1 cellular context compared by ENCODE assay signal in genomic region chr4:85741921-85742591, GRCh38.
TF ChIP-seq lines count a peak whose summit lies in the region.

No MANE protein-coding gene starts in this region.

TF ChIP-seq in K562, 482 proteins besides CTCF, POLR2A, EP300 and RAD21 (continued from another document and continues in another):
- TF ChIP-seq GMEB1 (CRISPR knock-in tag; IDR thresholded peaks at IDR 0.05), result no peak
- TF ChIP-seq FOXA1 (IDR thresholded peaks at IDR 0.05; ENCODE audit: borderline replicate concordance), result no peak
- TF ChIP-seq LCOR (CRISPR knock-in tag; IDR thresholded peaks at IDR 0.05), result no peak
- no peak for TF ChIP-seq CEBPG (CRISPR knock-in tag; IDR thresholded peaks at IDR 0.05)
- no peak for TF ChIP-seq CEBPG (tag; conservative IDR thresholded peaks at IDR 0.05 in 1 of 2, IDR thresholded peaks at IDR 0.05 in 1 of 2)
- no peak for TF ChIP-seq ZFP30 (CRISPR knock-in tag; IDR thresholded peaks at IDR 0.05; ENCODE audit: borderline replicate concordance)
- TF ChIP-seq ZNF766 (CRISPR knock-in tag; conservative IDR thresholded peaks at IDR 0.05), result peak; percentile 45; the same call in 1 of the 2 replicates
- no peak for TF ChIP-seq CREM (IDR thresholded peaks at IDR 0.05; ENCODE audit: low read depth)
- peak; percentile 46 for TF ChIP-seq CXXC5 (CRISPR knock-in tag; IDR thresholded peaks at IDR 0.05)
- TF ChIP-seq ZFX (CRISPR knock-in tag; IDR thresholded peaks at IDR 0.05), result no peak
- no peak for TF ChIP-seq ZNF24 (IDR thresholded peaks at IDR 0.05)
- no peak for TF ChIP-seq FOXP4 (CRISPR knock-in tag; IDR thresholded peaks at IDR 0.05; ENCODE audit: borderline replicate concordance)
- TF ChIP-seq PHF20 (IDR thresholded peaks at IDR 0.05; ENCODE audit: partially characterized antibody), result no peak
- no peak for TF ChIP-seq ZBTB7A (IDR thresholded peaks at IDR 0.05; ENCODE audit: borderline replicate concordance, control insufficient read depth, low read depth, low read length)
- TF ChIP-seq KAT2B (IDR thresholded peaks at IDR 0.05; ENCODE audit: low read depth, low read length), result no peak
- TF ChIP-seq ZNF232 (CRISPR knock-in tag; IDR thresholded peaks at IDR 0.05), result no peak
- TF ChIP-seq GTF2E2 (tag; IDR thresholded peaks at IDR 0.05), result no peak
- no peak for TF ChIP-seq ZEB2 (IDR thresholded peaks at IDR 0.05)
- no peak for TF ChIP-seq ZNF445 (CRISPR knock-in tag; IDR thresholded peaks at IDR 0.05; ENCODE audit: low read depth)
- no peak for TF ChIP-seq RB1 (IDR thresholded peaks at IDR 0.05; ENCODE audit: low read depth)
- TF ChIP-seq CBFA2T2 (conservative IDR thresholded peaks at IDR 0.05), result peak; percentile 56
- peak; percentile 66; the same call in 1 of the 2 replicates for TF ChIP-seq SMARCE1 (IDR thresholded peaks at IDR 0.05)
- 0 out of 2 replicates have a peak, but pooled peaks have one; percentile 18 for TF ChIP-seq SOX6 (IDR thresholded peaks at IDR 0.05)
- TF ChIP-seq ILF3 (IDR thresholded peaks at IDR 0.05; ENCODE audit: borderline replicate concordance), result no peak
- no peak for TF ChIP-seq BRCA1 (IDR thresholded peaks at IDR 0.05)
- TF ChIP-seq BRCA1 (CRISPR knock-in tag; IDR thresholded peaks at IDR 0.05), result no peak
- TF ChIP-seq GABPB1 (CRISPR knock-in tag; IDR thresholded peaks at IDR 0.05), result no peak
- TF ChIP-seq THRB (CRISPR knock-in tag; conservative IDR thresholded peaks at IDR 0.05), result no peak
- no peak for TF ChIP-seq FOXK2 (conservative IDR thresholded peaks at IDR 0.05 in 1 of 2, IDR thresholded peaks at IDR 0.05 in 1 of 2; ENCODE audit: low read depth in 2 of 2)
- TF ChIP-seq ZBTB43 (CRISPR knock-in tag; IDR thresholded peaks at IDR 0.05), result no peak
- TF ChIP-seq ESRRB (CRISPR knock-in tag; IDR thresholded peaks at IDR 0.05; ENCODE audit: borderline replicate concordance), result no peak
- no peak for TF ChIP-seq HEY1 (CRISPR knock-in tag; IDR thresholded peaks at IDR 0.05; ENCODE audit: borderline replicate concordance)
- TF ChIP-seq ZNF41 (CRISPR knock-in tag; conservative IDR thresholded peaks at IDR 0.05), result no peak
- TF ChIP-seq ZKSCAN1 (IDR thresholded peaks at IDR 0.05; ENCODE audit: low read depth, low read length), result no peak
- no peak for TF ChIP-seq IFI16 (CRISPR knock-in tag; IDR thresholded peaks at IDR 0.05)
- TF ChIP-seq SRSF1 (IDR thresholded peaks at IDR 0.05; ENCODE audit: low read depth, low read length), result no peak
- TF ChIP-seq RCOR1 (IDR thresholded peaks at IDR 0.05; ENCODE audit: borderline replicate concordance in 1 of 2, low read depth in 2 of 2, low read length in 2 of 2), result peak in 1 of 2 experiments; percentile 73; a peak in 1 of 4 replicates
- TF ChIP-seq ZNF583 (CRISPR knock-in tag; IDR thresholded peaks at IDR 0.05), result 0 out of 2 replicates have a peak, but pooled peaks have one; percentile 35
- no peak for TF ChIP-seq ARNT (IDR thresholded peaks at IDR 0.05)
- TF ChIP-seq ZNF444 (CRISPR knock-in tag; IDR thresholded peaks at IDR 0.05), result no peak
- no peak for TF ChIP-seq TEAD2 (tag; IDR thresholded peaks at IDR 0.05)
- TF ChIP-seq ZBTB26 (CRISPR knock-in tag; IDR thresholded peaks at IDR 0.05), result no peak
- TF ChIP-seq CBFA2T3 (IDR thresholded peaks at IDR 0.05), result peak; percentile 76
- TF ChIP-seq ZBTB33 (CRISPR knock-in tag; IDR thresholded peaks at IDR 0.05), result no peak
- no peak for TF ChIP-seq ZNF217 (CRISPR knock-in tag; IDR thresholded peaks at IDR 0.05)
- no peak for TF ChIP-seq PBX2 (CRISPR knock-in tag; IDR thresholded peaks at IDR 0.05; ENCODE audit: low read depth)
- peak; percentile 59; the same call in 1 of the 2 replicates for TF ChIP-seq PBX2 (tag; conservative IDR thresholded peaks at IDR 0.05; ENCODE audit: low read depth)
- TF ChIP-seq FOXJ2 (tag; IDR thresholded peaks at IDR 0.05), result 0 out of 2 replicates have a peak, but pooled peaks have one; percentile 22
- TF ChIP-seq ELF4 (CRISPR knock-in tag; IDR thresholded peaks at IDR 0.05), result peak; percentile 52; the same call in 1 of the 2 replicates
- TF ChIP-seq NBN (IDR thresholded peaks at IDR 0.05; ENCODE audit: low read depth), result 0 out of 2 replicates have a peak, but pooled peaks have one; percentile 20
- TF ChIP-seq CBX5 (IDR thresholded peaks at IDR 0.05; ENCODE audit: borderline replicate concordance, low read depth), result no peak
- TF ChIP-seq ARID3A (IDR thresholded peaks at IDR 0.05; ENCODE audit: borderline replicate concordance, low read depth, low read length), result no peak
- no peak for TF ChIP-seq E2F5 (CRISPR knock-in tag; IDR thresholded peaks at IDR 0.05)
- no peak for TF ChIP-seq MEF2D (tag; conservative IDR thresholded peaks at IDR 0.05; ENCODE audit: low read depth)
